In the genomic region with DNA sequence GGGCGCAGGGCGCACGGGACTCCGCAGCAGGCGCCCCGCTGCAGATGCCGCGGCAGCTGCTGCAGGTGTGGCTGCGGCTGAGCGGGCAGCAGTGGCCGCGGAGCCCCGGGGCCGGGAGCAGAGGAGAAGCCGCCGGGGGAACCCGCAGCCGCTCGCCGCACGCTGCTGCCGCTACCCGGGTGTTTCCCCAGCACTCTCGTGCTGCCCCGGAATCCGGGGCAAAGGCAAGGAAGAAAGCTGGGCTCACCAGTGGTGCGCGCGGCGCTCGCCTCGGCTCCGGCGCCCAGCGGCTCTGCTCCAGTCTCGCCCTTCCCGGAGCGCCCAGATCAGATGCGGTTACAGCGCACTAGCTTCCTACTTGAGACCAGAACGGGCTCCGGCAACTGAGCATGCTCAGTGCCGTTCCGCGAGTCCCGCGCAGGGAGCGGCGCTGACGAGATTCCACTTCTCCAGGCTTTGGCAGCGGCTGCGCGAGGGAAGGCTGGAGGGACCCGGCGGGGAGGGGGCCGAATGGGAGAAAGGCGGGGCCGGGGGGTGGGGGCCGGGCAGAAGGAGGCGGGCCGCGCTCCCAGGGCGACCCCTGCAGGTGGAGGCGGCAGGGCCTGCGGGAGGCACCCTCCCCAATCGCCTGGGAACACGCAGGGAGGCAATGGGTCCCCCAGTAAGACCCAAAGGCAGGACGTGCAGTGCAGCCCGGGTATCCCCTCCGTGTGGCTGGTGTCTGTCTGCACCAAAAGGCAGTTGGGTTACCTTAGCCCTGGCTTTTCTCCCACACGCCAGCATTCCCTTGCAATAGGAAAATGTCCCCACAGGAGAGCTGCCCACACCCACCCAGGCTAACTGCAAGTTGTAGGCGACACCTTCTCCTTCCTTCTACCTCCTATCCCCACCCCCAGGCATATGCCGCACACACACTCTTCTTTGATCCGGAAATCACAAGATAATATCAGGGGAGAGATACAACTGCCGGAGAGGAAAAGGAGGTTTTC, we compare ENCODE assay signal across 8 cellular contexts. TPM values are rescaled to one million over a fixed set of nuclear protein-coding genes. Genes with fewer than 3 reads are reported as not detected.
DNase-seq lines count a peak whose midpoint lies in the region; ATAC-seq and TF ChIP-seq lines count a peak whose summit lies in the region.

TSS of gene APBB2 (minus strand) at position 385 of the 989 bp plus-strand sequence. CDS start 181,288 bp downstream, outside the sequence.

- peak within 1 kb of the TSS; percentile 72 for H4K5ac ChIP-seq in IMR-90 (ENCODE audit: low read depth, low read length)

- TF ChIP-seq CTCF in IMR-90 (conservative IDR thresholded peaks at IDR 0.05; ENCODE audit: low read depth, low read length) (peak; percentile 67), OCI-LY3 (IDR thresholded peaks at IDR 0.05; ENCODE audit: low read depth, low read length) (peak; percentile 59), upper lobe of right lung (IDR thresholded peaks at IDR 0.05) (peak; percentile 90)

- H3K9me1 ChIP-seq in IMR-90 (ENCODE audit: insufficient read depth, low read length): no peaks in the 10 kb centered on the region; the same call in 1 of the 2 replicates

- peak within 1 kb of the TSS; percentile 50 for H2BK20ac ChIP-seq in IMR-90 (ENCODE audit: low read depth, low read length)

- H3K27ac ChIP-seq in IMR-90 (ENCODE audit: insufficient read depth, low read length) (peak within 1 kb of the TSS; percentile 55), OCI-LY3 (ENCODE audit: low read length) (no peak within 1 kb of the TSS), neuronal stem cell (replicated peaks; ENCODE audit: low read length) (peak within 1 kb of the TSS; percentile 91), upper lobe of right lung (peak within 1 kb of the TSS; percentile 92)

- H3K9ac ChIP-seq in IMR-90 (ENCODE audit: low read depth, low read length) (peak within 1 kb of the TSS; percentile 97), OCI-LY3 (ENCODE audit: low read length) (peak within 1 kb of the TSS; percentile 43), neuronal stem cell (ENCODE audit: low read depth, low read length, poor library complexity) (peak within 1 kb of the TSS; percentile 86)

- no peaks in the 10 kb centered on the region for H3K79me2 ChIP-seq in OCI-LY3 (ENCODE audit: low read length)

- H2BK15ac ChIP-seq in IMR-90 (ENCODE audit: low read depth, low read length) (peak within 1 kb of the TSS; percentile 89; the same call in 2 of the 3 replicates), neuronal stem cell (ENCODE audit: low read length) (no peak within 1 kb of the TSS)

- dilution Hi-C loops in IMR-90 (cut with HindIII; ENCODE audit: low sequenced_read_pairs, unreplicated experiment): no loop called here

- intact Hi-C loops in IMR-90 (cut with micrococcal nuclease) (loop anchor here (1.0 to 5.0 kb wide), 5 partner anchors 38 to 287 kb away; no protein-coding TSS in a partner anchor), upper lobe of right lung (cut with DNase I) (loop anchor here (5.0 to 10.0 kb wide), 2 partner anchors 240 to 287 kb away; no protein-coding TSS in a partner anchor)

- H3K4ac ChIP-seq in IMR-90 (ENCODE audit: low read depth, low read length) (peak within 1 kb of the TSS; percentile 85), neuronal stem cell (ENCODE audit: low read length) (no peak within 1 kb of the TSS)

- H2AK5ac ChIP-seq in IMR-90 (ENCODE audit: low read depth, low read length): peak within 1 kb of the TSS; percentile 87
- peak within 1 kb of the TSS; percentile 90 for H2AK5ac ChIP-seq in neuronal stem cell (ENCODE audit: low read depth, low read length)

- H3K4me2 ChIP-seq in IMR-90 (ENCODE audit: low read depth, low read length): peak within 1 kb of the TSS; percentile 100
- peak within 1 kb of the TSS; percentile 49 for H3K4me2 ChIP-seq in OCI-LY3 (ENCODE audit: low read length)
- peak within 1 kb of the TSS; percentile 88 for H3K4me2 ChIP-seq in neuronal stem cell (ENCODE audit: insufficient read depth, low read length, poor library complexity, severe bottlenecking)

- TF ChIP-seq RAD21 in IMR-90 (IDR thresholded peaks at IDR 0.05; ENCODE audit: low read length): peak; percentile 69

- ATAC-seq in GM21619 (IDR thresholded peaks at IDR 0.05; ENCODE audit: unreplicated experiment): peak; percentile 51
- peak; percentile 87 for ATAC-seq in IMR-90 (ENCODE audit: low read depth)
- ATAC-seq in activated naive CD4-positive, alpha-beta T cell treated with anti-CD3 and anti-CD28 coated beads, Interleukin-2, amount 50 U/mL, for 72 hours: peak; percentile 70 to 82
- ATAC-seq in upper lobe of right lung: peak; percentile 93

- H3K79me1 ChIP-seq in IMR-90 (ENCODE audit: low read depth in 1 of 2, low read length in 2 of 2): peaks cover 10 to 25% of the 10 kb centered on the region in 2 experiments
- no peaks in the 10 kb centered on the region for H3K79me1 ChIP-seq in neuronal stem cell (ENCODE audit: low read depth, low read length)

- peak; percentile 98 for DNase-seq in ELF-1 (ENCODE audit: low read depth, low spot score)
- DNase-seq in IMR-90: peak; percentile 97
- peak; percentile 64 to 75 for DNase-seq in activated naive CD4-positive, alpha-beta T cell treated with anti-CD3 and anti-CD28 coated beads, Interleukin-2, amount 50 U/mL, for 72 hours (ENCODE audit: low spot score in 2 of 2)
- peak; percentile 96 for DNase-seq in globus pallidus (ENCODE audit: low spot score)
- DNase-seq in neuronal stem cell (ENCODE audit: low spot score): peak; percentile 97
- peak; percentile 97 for DNase-seq in upper lobe of right lung

- H3K14ac ChIP-seq in IMR-90 (replicated peaks; ENCODE audit: low read depth, low read length): peak within 1 kb of the TSS; percentile 87
- H3K14ac ChIP-seq in neuronal stem cell (ENCODE audit: low read length): peak within 1 kb of the TSS; percentile 63

- BruUV-seq in IMR-90 (replicated peaks; lab: Mats Ljungman, UMichigan): no TSS peak

- H3K18ac ChIP-seq in IMR-90 (ENCODE audit: low read depth, low read length) (peak within 1 kb of the TSS; percentile 87), neuronal stem cell (ENCODE audit: low read length) (peak within 1 kb of the TSS; percentile 86)

- H3K9me3 ChIP-seq in IMR-90 (ENCODE audit: control insufficient read depth, insufficient read depth, low read length) (no peaks in the 10 kb centered on the region), OCI-LY3 (ENCODE audit: insufficient read depth, low read length) (no peaks in the 10 kb centered on the region), neuronal stem cell (replicated peaks in 1 of 2; ENCODE audit: control insufficient read depth in 2 of 2, insufficient read depth in 1 of 2, low read depth in 1 of 2, low read length in 2 of 2) (no peaks in the 10 kb centered on the region), upper lobe of right lung (no peaks in the 10 kb centered on the region)

- H2AK9ac ChIP-seq in IMR-90 (replicated peaks; ENCODE audit: low read depth, low read length, poor library complexity): peak within 1 kb of the TSS; percentile 86

- H3K9me3 Mint-ChIP-seq in activated naive CD4-positive, alpha-beta T cell treated with anti-CD3 and anti-CD28 coated beads, Interleukin-2, amount 50 U/mL, for 72 hours: peaks cover 0 to 4% of the 10 kb centered on the region in 2 donors

- H3K36me3 ChIP-seq in IMR-90 (ENCODE audit: control insufficient read depth, insufficient read depth, low read length): no peaks in the 10 kb centered on the region
- H3K36me3 ChIP-seq in OCI-LY3 (replicated peaks; ENCODE audit: low read depth, low read length): no peaks in the 10 kb centered on the region
- no peaks in the 10 kb centered on the region for H3K36me3 ChIP-seq in neuronal stem cell (replicated peaks in 1 of 2; ENCODE audit: control insufficient read depth in 2 of 2, insufficient read depth in 2 of 2, low read length in 2 of 2)
- no peaks in the 10 kb centered on the region for H3K36me3 ChIP-seq in upper lobe of right lung

- H4K20me1 ChIP-seq in IMR-90 (ENCODE audit: insufficient read depth, low read length) (no peaks in the 10 kb centered on the region), OCI-LY3 (ENCODE audit: insufficient read depth, low read length) (no peaks in the 10 kb centered on the region)

- H3K23ac ChIP-seq in IMR-90 (ENCODE audit: low read depth, low read length) (peak within 1 kb of the TSS; percentile 93), neuronal stem cell (ENCODE audit: low read depth, low read length, poor library complexity) (peak within 1 kb of the TSS; percentile 34)

- H2BK5ac ChIP-seq in IMR-90 (ENCODE audit: low read depth, low read length, poor library complexity, severe bottlenecking) (peak within 1 kb of the TSS; percentile 67), neuronal stem cell (ENCODE audit: low read length) (no peak within 1 kb of the TSS)

- CTCF ChIA-PET in IMR-90 (lab: Yijun Ruan, JAX): interaction anchor here (0.6 to 1.5 kb wide), 13 partner anchors 32 to 290 kb away, joined by 3 to 6 read pairs (median 4); no protein-coding TSS in a partner anchor

- TF ChIP-seq POLR2A in IMR-90 (IDR thresholded peaks at IDR 0.05; ENCODE audit: low read depth, low read length): peak; percentile 59; the same call in 1 of the 2 replicates

- H2BK12ac ChIP-seq in neuronal stem cell (ENCODE audit: low read length): peak within 1 kb of the TSS; percentile 82

- peaks cover 2% of the 10 kb centered on the region; the same call in 1 of the 2 replicates for H3K4me1 ChIP-seq in IMR-90 (ENCODE audit: control insufficient read depth, insufficient read depth, low read length)
- H3K4me1 ChIP-seq in OCI-LY3 (ENCODE audit: low read length): peaks cover 13% of the 10 kb centered on the region
- peaks cover 5 to 6% of the 10 kb centered on the region in 2 donors for H3K4me1 ChIP-seq in neuronal stem cell (ENCODE audit: control insufficient read depth in 2 of 2, insufficient read depth in 1 of 2, low read depth in 1 of 2, low read length in 2 of 2)
- H3K4me1 ChIP-seq in upper lobe of right lung: peaks cover 16% of the 10 kb centered on the region

- H2BK120ac ChIP-seq in IMR-90 (ENCODE audit: low read depth, low read length): peak within 1 kb of the TSS; percentile 81
- H2BK120ac ChIP-seq in neuronal stem cell (ENCODE audit: low read depth, low read length): no peak within 1 kb of the TSS

- H4K91ac ChIP-seq in IMR-90 (ENCODE audit: insufficient read depth, low read depth, low read length) (peak within 1 kb of the TSS; percentile 75), neuronal stem cell (ENCODE audit: low read depth, low read length, poor library complexity) (no peak within 1 kb of the TSS)

- H3K56ac ChIP-seq in IMR-90 (ENCODE audit: extremely low read depth, insufficient read depth, low read length): peak within 1 kb of the TSS; percentile 73

- peak within 1 kb of the TSS; percentile 35 to 72; a peak in 3 of 4 replicates for H4K8ac ChIP-seq in IMR-90 (ENCODE audit: low read depth in 2 of 2, low read length in 2 of 2)
- H4K8ac ChIP-seq in neuronal stem cell (ENCODE audit: low read depth, low read length): no peak within 1 kb of the TSS

- H3K27me3 ChIP-seq in IMR-90 (ENCODE audit: control insufficient read depth, insufficient read depth, low read length) (no peaks in the 10 kb centered on the region), OCI-LY3 (ENCODE audit: low read depth, low read length) (peaks cover 18% of the 10 kb centered on the region), neuronal stem cell (ENCODE audit: control insufficient read depth in 3 of 3, insufficient read depth in 3 of 3, low read depth in 1 of 3, low read length in 3 of 3) (peaks cover 0 to 82% (median 0%) of the 10 kb centered on the region in 3 experiments), upper lobe of right lung (no peaks in the 10 kb centered on the region)

- POLR2A ChIA-PET in IMR-90 (lab: Charles Lee; ENCODE audit: unreplicated experiment): interaction anchor here (0.5 to 0.7 kb wide), 2 partner anchors 254 to 301 kb away, joined by 4 to 9 read pairs; no protein-coding TSS in a partner anchor

- in situ Hi-C loops in IMR-90 (cut with MboI; ENCODE audit: low sequenced_read_pairs): loop anchor here (5.0 kb wide), 2 partner anchors 237 to 292 kb away; no protein-coding TSS in a partner anchor

- H2AFZ ChIP-seq in IMR-90 (replicated peaks; ENCODE audit: low read length, poor library complexity) (peak within 1 kb of the TSS; percentile 93), OCI-LY3 (ENCODE audit: low read depth, low read length) (peak within 1 kb of the TSS; percentile 25; the same call in 1 of the 2 replicates), neuronal stem cell (ENCODE audit: low read length) (peak within 1 kb of the TSS; percentile 98)

- 2% methylated on average over 43 of the region's 75 CpGs; no CpG with 5 or more reads in 1 of the 2 experiments for WGBS in IMR-90 (ENCODE audit: extremely low coverage in 2 of 2, insufficient read length in 1 of 2), 2 experiments
- no CpG with 5 or more reads among the region's 75 CpGs for WGBS in neuronal stem cell (ENCODE audit: extremely low coverage in 2 of 2, insufficient read length in 2 of 2, insufficient replicate concordance in 1 of 2), 2 donors

- peak within 1 kb of the TSS; percentile 68 for H3K4me3 ChIP-seq in IMR-90 (ENCODE audit: insufficient read depth, low read depth, low read length)
- H3K4me3 ChIP-seq in OCI-LY3 (ENCODE audit: low read length): peak within 1 kb of the TSS; percentile 79
- H3K4me3 ChIP-seq in neuronal stem cell (ENCODE audit: low read length in 2 of 2): peak within 1 kb of the TSS; percentile 56 to 95
- H3K4me3 ChIP-seq in upper lobe of right lung: peak within 1 kb of the TSS; percentile 94

- peak within 1 kb of the TSS in 1 of 2 donors; percentile 40 for H3K27ac Mint-ChIP-seq in activated naive CD4-positive, alpha-beta T cell treated with anti-CD3 and anti-CD28 coated beads, Interleukin-2, amount 50 U/mL, for 72 hours

- peaks cover 12 to 13% of the 10 kb centered on the region in 2 donors for H3K36me3 Mint-ChIP-seq in activated naive CD4-positive, alpha-beta T cell treated with anti-CD3 and anti-CD28 coated beads, Interleukin-2, amount 50 U/mL, for 72 hours

RNA-seq across cellular contexts. Expression of gene APBB2, which starts in this region (rescaled TPM):
- total RNA-seq in IMR-90 (2012; rRNA removed) (64.7 and 75.5 TPM in 2 replicates), upper lobe of right lung (88.2 TPM)
- polyA plus RNA-seq in IMR-90 (2012; rRNA removed): 41.1 and 47.9 TPM in 2 replicates
- 21.2 and 27.8 TPM in 2 replicates for polyA plus RNA-seq in IMR-90 (2012; cell fraction: cytosol; rRNA removed)
- polyA plus RNA-seq in IMR-90 (2012; cell fraction: nucleus; rRNA removed; ENCODE audit: low replicate concordance): 50.5 and 115 TPM in 2 replicates
- 1 to 10 TPM; 1.6 to 6.1 TPM for total RNA-seq in activated naive CD4-positive, alpha-beta T cell treated with anti-CD3 and anti-CD28 coated beads, Interleukin-2, amount 50 U/mL, for 72 hours
- polyA plus RNA-seq in neuronal stem cell (2013, experiment 1 of 2): 37.8 TPM
- polyA plus RNA-seq in neuronal stem cell (2013, experiment 2 of 2): 37.2 TPM

Comparison
In these comparisons a context has a peak if more than half of its experiments do, and no peak if none do; other contexts are left out.
1. H2AFZ ChIP-seq: peak in every context shown above with its lines; median percentile 98 in neuronal stem cell; 93 in IMR-90; 25 in OCI-LY3.
2. H3K4me2 ChIP-seq: peak in every context shown above with its lines; median percentile 100 in IMR-90; 88 in neuronal stem cell; 49 in OCI-LY3.
3. H3K9ac ChIP-seq: peak in every context shown above with its lines; median percentile 97 in IMR-90; 86 in neuronal stem cell; 43 in OCI-LY3.